8 cellular contexts compared by ENCODE assay signal in the genomic region with DNA sequence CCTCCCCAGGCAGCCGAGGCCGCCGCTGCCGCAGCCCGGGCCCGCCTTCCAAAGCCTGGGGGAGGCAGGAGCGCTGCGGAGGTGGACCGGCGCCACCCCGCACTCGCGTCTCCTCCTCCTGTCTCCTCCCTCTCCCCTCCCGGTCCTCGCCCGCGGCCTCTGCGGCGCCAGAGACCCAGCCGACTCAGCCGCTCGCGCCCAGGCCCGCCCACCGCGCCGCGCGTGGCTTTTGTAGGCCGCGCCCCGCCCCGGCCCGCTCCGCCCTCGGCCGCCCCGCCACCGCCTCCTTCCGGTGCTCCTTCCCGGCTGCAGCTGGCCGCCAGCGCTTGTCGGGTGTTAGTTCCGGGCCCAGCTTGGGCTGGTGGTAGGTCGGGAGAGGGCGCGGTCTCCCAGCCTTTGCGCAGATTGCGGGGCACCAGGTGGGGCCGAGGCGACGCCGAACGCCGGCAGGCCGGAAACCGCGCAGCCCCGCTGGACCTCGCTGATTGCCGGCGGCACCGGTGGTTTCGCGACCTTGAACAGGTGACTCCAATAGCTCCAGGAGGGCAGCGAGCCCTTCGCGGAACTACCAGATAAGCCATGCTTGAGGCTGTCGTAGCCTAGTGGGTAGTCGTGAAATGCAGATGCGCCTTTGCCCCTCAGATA. TPM values are rescaled to one million over a fixed set of nuclear protein-coding genes. Genes with fewer than 3 reads are reported as not detected.
DNase-seq lines count a peak whose midpoint lies in the region; ATAC-seq and TF ChIP-seq lines count a peak whose summit lies in the region.

A gene with protein sequence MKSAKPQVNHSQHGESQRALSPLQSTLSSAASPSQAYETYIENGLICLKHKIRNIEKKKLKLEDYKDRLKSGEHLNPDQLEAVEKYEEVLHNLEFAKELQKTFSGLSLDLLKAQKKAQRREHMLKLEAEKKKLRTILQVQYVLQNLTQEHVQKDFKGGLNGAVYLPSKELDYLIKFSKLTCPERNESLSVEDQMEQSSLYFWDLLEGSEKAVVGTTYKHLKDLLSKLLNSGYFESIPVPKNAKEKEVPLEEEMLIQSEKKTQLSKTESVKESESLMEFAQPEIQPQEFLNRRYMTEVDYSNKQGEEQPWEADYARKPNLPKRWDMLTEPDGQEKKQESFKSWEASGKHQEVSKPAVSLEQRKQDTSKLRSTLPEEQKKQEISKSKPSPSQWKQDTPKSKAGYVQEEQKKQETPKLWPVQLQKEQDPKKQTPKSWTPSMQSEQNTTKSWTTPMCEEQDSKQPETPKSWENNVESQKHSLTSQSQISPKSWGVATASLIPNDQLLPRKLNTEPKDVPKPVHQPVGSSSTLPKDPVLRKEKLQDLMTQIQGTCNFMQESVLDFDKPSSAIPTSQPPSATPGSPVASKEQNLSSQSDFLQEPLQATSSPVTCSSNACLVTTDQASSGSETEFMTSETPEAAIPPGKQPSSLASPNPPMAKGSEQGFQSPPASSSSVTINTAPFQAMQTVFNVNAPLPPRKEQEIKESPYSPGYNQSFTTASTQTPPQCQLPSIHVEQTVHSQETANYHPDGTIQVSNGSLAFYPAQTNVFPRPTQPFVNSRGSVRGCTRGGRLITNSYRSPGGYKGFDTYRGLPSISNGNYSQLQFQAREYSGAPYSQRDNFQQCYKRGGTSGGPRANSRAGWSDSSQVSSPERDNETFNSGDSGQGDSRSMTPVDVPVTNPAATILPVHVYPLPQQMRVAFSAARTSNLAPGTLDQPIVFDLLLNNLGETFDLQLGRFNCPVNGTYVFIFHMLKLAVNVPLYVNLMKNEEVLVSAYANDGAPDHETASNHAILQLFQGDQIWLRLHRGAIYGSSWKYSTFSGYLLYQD (minus strand): TSS at position 202 of the 645 bp plus-strand sequence. CDS start 1,431 bp downstream, outside the sequence.

- no peaks in the 10 kb centered on the region for H3K27me3 ChIP-seq in BLaER1 treated with 17β-estradiol and CSF1 and Interleukin-3, amounts not matched to agents 10 nM and 100 nM
- H3K27me3 ChIP-seq in colonic mucosa (no peaks in the 10 kb centered on the region), layer of hippocampus (ENCODE audit: control insufficient read depth, insufficient read depth, low read length) (no peaks in the 10 kb centered on the region)

- no peaks in the 10 kb centered on the region for H4K20me1 ChIP-seq in BLaER1 treated with 17β-estradiol and CSF1 and Interleukin-3, amounts not matched to agents 10 nM and 100 nM

- ATAC-seq in GM19328 (IDR thresholded peaks at IDR 0.05; ENCODE audit: unreplicated experiment) (peak; percentile 95), HG03469 (IDR thresholded peaks at IDR 0.05; ENCODE audit: unreplicated experiment) (peak; percentile 93)

- H3K4me1 ChIP-seq in BLaER1 treated with 17β-estradiol and CSF1 and Interleukin-3, amounts not matched to agents 10 nM and 100 nM: peaks cover 15 to 28% (median 21%) of the 10 kb centered on the region in 10 experiments
- H3K4me1 ChIP-seq in colonic mucosa: peaks cover 7% of the 10 kb centered on the region

- TF ChIP-seq CTCF in colonic mucosa (IDR thresholded peaks at IDR 0.05): peak; percentile 20

- H3K9me3 ChIP-seq in BLaER1 treated with 17β-estradiol and CSF1 and Interleukin-3, amounts not matched to agents 10 nM and 100 nM (replicated peaks in 1 of 11): no peaks in the 10 kb centered on the region; a peak in 1 of 22 replicates
- no peaks in the 10 kb centered on the region for H3K9me3 ChIP-seq in colonic mucosa

- H3K9ac ChIP-seq in BLaER1 treated with 17β-estradiol and CSF1 and Interleukin-3, amounts not matched to agents 10 nM and 100 nM: peak within 1 kb of the TSS; percentile 71 to 87 (median 82)
- H3K9ac ChIP-seq in colonic mucosa (ENCODE audit: low read depth in 2 of 2, low read length in 2 of 2): peak within 1 kb of the TSS; percentile 80 to 86

- H3K4me2 ChIP-seq in BLaER1 treated with 17β-estradiol and CSF1 and Interleukin-3, amounts not matched to agents 10 nM and 100 nM: peak within 1 kb of the TSS; percentile 86 to 96 (median 90)

- peak within 1 kb of the TSS; percentile 60 to 82 (median 73); a peak in 21 of 22 replicates for H3K27ac ChIP-seq in BLaER1 treated with 17β-estradiol and CSF1 and Interleukin-3, amounts not matched to agents 10 nM and 100 nM
- peak within 1 kb of the TSS; percentile 90 for H3K27ac ChIP-seq in colonic mucosa
- H3K27ac ChIP-seq in layer of hippocampus (ENCODE audit: low read depth, low read length): peak within 1 kb of the TSS; percentile 80

- intact Hi-C loops in colonic mucosa (cut with DNase I): loop anchor here (10.0 kb wide), 1 partner anchor 60 kb away; a partner anchor contains a TSS

- DNase-seq in NCI-H524 treated with DMSO at 0.1 percent for 48 hours (lab: John Stamatoyannopoulos, UW): peak; percentile 65
- DNase-seq in activated CD4-positive, alpha-beta T cell treated with anti-CD3 and anti-CD28 coated beads for 48 hours: peak; percentile 94
- peak; percentile 96 for DNase-seq in colonic mucosa
- peak; percentile 75 to 91 (median 87) for DNase-seq in stimulated activated CD4-positive, alpha-beta T cell treated with anti-CD3 and anti-CD28 coated beads, Interleukin-1b, Interleukin-23, amount 100 ng/mL, for 24 hours (ENCODE audit: low read depth in 4 of 4, low spot score in 1 of 4)

- H3K4me3 ChIP-seq in BLaER1 treated with 17β-estradiol and CSF1 and Interleukin-3, amounts not matched to agents 10 nM and 100 nM: peak within 1 kb of the TSS; percentile 74 to 89 (median 80)
- peak within 1 kb of the TSS; percentile 84 for H3K4me3 ChIP-seq in colonic mucosa

- no peaks in the 10 kb centered on the region for H3K36me3 ChIP-seq in BLaER1 treated with 17β-estradiol and CSF1 and Interleukin-3, amounts not matched to agents 10 nM and 100 nM
- H3K36me3 ChIP-seq in colonic mucosa: no peaks in the 10 kb centered on the region

RNA-seq across cellular contexts. Expression of the gene that starts here (rescaled TPM):
- 1 to 10 TPM; 6.1 to 8.2 TPM for total RNA-seq in colonic mucosa

Comparison
In these comparisons a context has a peak if more than half of its experiments do, and no peak if none do; other contexts are left out.
1. Peak in every context shown above with its lines: DNase-seq, ATAC-seq, H3K4me3 ChIP-seq and H3K27ac ChIP-seq.